Comparison of ENCODE assay signal across 8 cellular contexts in the genomic region with DNA sequence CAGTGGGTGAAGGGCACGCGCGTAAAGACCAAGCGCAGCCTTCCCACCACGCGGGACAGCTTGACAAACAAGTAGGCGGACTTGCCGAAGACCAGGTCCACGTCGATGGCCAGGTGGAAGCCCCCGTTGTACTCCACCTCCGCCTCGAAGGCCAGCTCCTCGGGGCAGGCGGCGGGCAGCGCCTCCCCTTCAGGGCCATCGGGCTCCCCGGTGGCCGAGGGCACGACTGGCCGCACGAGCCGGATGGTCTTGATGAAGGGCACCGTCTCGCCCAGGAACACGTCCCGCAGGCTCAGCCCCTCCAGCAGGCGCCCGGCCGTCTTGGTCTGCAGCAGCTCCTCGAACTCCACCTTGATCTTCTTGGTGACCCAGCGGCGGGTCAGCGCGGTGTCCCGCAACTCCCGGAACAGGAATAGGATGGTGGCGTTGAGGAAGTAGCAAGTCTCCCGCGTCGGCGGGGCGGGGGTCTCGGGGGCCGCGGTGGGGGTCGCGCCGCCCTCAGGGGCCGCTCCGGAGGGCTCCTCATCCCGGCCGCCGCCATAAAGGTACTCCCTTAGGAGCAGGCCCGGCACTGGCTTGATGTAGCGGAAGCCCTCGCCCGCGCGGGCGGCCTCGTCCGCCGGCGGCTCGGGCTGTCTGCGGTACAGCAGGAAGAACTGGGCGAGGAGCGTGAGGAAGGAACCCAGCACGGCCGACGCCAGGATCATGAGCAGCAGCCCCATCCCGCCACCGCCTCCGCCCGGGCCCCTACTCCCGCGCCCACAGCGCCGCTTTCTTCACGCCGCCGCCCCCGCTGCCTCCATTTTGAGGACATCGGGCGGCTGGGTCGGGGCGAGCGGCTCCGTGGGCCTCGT. TPM values are rescaled to one million over a fixed set of nuclear protein-coding genes. Genes with fewer than 3 reads are reported as not detected.
DNase-seq lines count a peak whose midpoint lies in the region; ATAC-seq and TF ChIP-seq lines count a peak whose summit lies in the region.

No MANE protein-coding gene starts in this region.

- peak overlapping the region; percentile 93 for H3K4me3 Mint-ChIP-seq in GM23338
- H3K4me3 Mint-ChIP-seq in activated CD8-positive, alpha-beta T cell treated with anti-CD3 and anti-CD28 coated beads for 36 hours: peak overlapping the region; percentile 89

- H3F3A ChIP-seq in GM23338 (replicated peaks; ENCODE audit: low read depth): no peaks in the 10 kb centered on the region

- no peaks in the 10 kb centered on the region for H3K9me3 Mint-ChIP-seq in GM23338
- no peaks in the 10 kb centered on the region for H3K9me3 Mint-ChIP-seq in activated CD8-positive, alpha-beta T cell treated with anti-CD3 and anti-CD28 coated beads for 36 hours

- H3K36me3 Mint-ChIP-seq in GM23338 (ENCODE audit: low read depth): no peaks in the 10 kb centered on the region; the same call in 2 of the 3 replicates
- peaks cover 10% of the 10 kb centered on the region for H3K36me3 Mint-ChIP-seq in activated CD8-positive, alpha-beta T cell treated with anti-CD3 and anti-CD28 coated beads for 36 hours (ENCODE audit: low read depth)

- CTCF ChIA-PET in activated CD8-positive, alpha-beta T cell treated with anti-CD3 and anti-CD28 coated beads for 36 hours (lab: Charles Lee): interaction anchor here (0.8 to 1.7 kb wide), 5 partner anchors 14 to 1380 kb away, joined by 3 to 10 read pairs (median 3); a partner anchor contains a TSS

- H3K9me3 ChIP-seq in Karpas-422 (ENCODE audit: low read length): no peaks in the 10 kb centered on the region
- H3K9me3 ChIP-seq in esophagus (ENCODE audit: control insufficient read depth in 2 of 2, insufficient read depth in 1 of 2, low read depth in 1 of 2, low read length in 1 of 2): peaks cover 0 to 2% of the 10 kb centered on the region in 2 donors
- no peaks in the 10 kb centered on the region for H3K9me3 ChIP-seq in mucosa of descending colon

- H3K36me3 ChIP-seq in GM23338 (ENCODE audit: insufficient read depth) (no peaks in the 10 kb centered on the region), Karpas-422 (ENCODE audit: insufficient read depth, low read length) (no peaks in the 10 kb centered on the region), esophagus (ENCODE audit: control insufficient read depth in 2 of 2, insufficient read depth in 2 of 2, low read length in 1 of 2) (no peaks in the 10 kb centered on the region), mucosa of descending colon (ENCODE audit: low read depth) (no peaks in the 10 kb centered on the region)

- H2AFZ ChIP-seq in GM23338: no peak overlapping the region
- peak overlapping the region; percentile 60; the same call in 1 of the 2 replicates for H2AFZ ChIP-seq in Karpas-422 (ENCODE audit: low read length)

- H3K79me2 ChIP-seq in GM23338 (replicated peaks; ENCODE audit: insufficient read depth): peaks cover 47% of the 10 kb centered on the region
- H3K79me2 ChIP-seq in Karpas-422 (ENCODE audit: low read length): peaks cover 36% of the 10 kb centered on the region

- peaks cover 41% of the 10 kb centered on the region for H4K20me1 ChIP-seq in GM23338 (replicated peaks; ENCODE audit: insufficient read depth)
- peaks cover 44% of the 10 kb centered on the region for H4K20me1 ChIP-seq in Karpas-422 (ENCODE audit: insufficient read depth, low read depth, low read length)

- peak overlapping the region; percentile 83 for H3K9ac ChIP-seq in Karpas-422 (ENCODE audit: low read length)

- DNase-seq in NCI-H1436 (lab: John Stamatoyannopoulos, UW) (peak; percentile 47), NCI-H1436 treated with DMSO at 0.1 percent for 48 hours (lab: John Stamatoyannopoulos, UW) (no peak), GM23338 (ENCODE audit: low spot score) (peak; percentile 66), Karpas-422 (peak; percentile 74), mucosa of descending colon (peak; percentile 49 to 75 (median 74)), substantia nigra (lab: John Stamatoyannopoulos, UW) (peak in 26 of 49 donors; percentile 9 to 76 (median 44))
- peak; percentile 41 for DNase-seq in activated CD8-positive, alpha-beta T cell treated with anti-CD3 and anti-CD28 coated beads for 36 hours

- H3K4me2 ChIP-seq in GM23338: peak overlapping the region; percentile 96
- peak overlapping the region; percentile 90 for H3K4me2 ChIP-seq in Karpas-422 (ENCODE audit: low read depth, low read length, poor library complexity, severe bottlenecking)

- ATAC-seq in GM23338: peak; percentile 27
- peak; percentile 46 for ATAC-seq in activated CD8-positive, alpha-beta T cell treated with anti-CD3 and anti-CD28 coated beads for 36 hours
- peak; percentile 25 for ATAC-seq in mucosa of descending colon

- POLR2A ChIA-PET in activated CD8-positive, alpha-beta T cell treated with anti-CD3 and anti-CD28 coated beads for 36 hours (lab: Charles Lee): interaction anchor here (0.6 to 1.0 kb wide), 3 partner anchors 12 to 53 kb away, joined by 3 read pairs; no protein-coding TSS in a partner anchor

- H3K27me3 ChIP-seq in GM23338 (ENCODE audit: insufficient read depth) (peaks cover 46% of the 10 kb centered on the region), Karpas-422 (ENCODE audit: low read length) (peaks cover 2% of the 10 kb centered on the region; the same call in 1 of the 2 replicates), esophagus (ENCODE audit: control insufficient read depth in 1 of 2, insufficient read depth in 2 of 2, low read length in 2 of 2) (no peaks in the 10 kb centered on the region)

- 0% methylated on average over 83 to 92 of the region's 92 CpGs for WGBS in esophagus, 2 donors

- H3K4me1 ChIP-seq in GM23338 (ENCODE audit: insufficient read depth) (peaks cover 27% of the 10 kb centered on the region), Karpas-422 (ENCODE audit: low read length) (peaks cover 35% of the 10 kb centered on the region), esophagus (ENCODE audit: control insufficient read depth in 2 of 2, insufficient read depth in 2 of 2, low read length in 1 of 2) (peaks cover 0 to 3% of the 10 kb centered on the region in 2 donors), mucosa of descending colon (ENCODE audit: low read depth) (peaks cover 15% of the 10 kb centered on the region)

- H3K27ac ChIP-seq in GM23338 (ENCODE audit: low read depth) (no peak overlapping the region), Karpas-422 (ENCODE audit: low read length) (no peak overlapping the region), esophagus (ENCODE audit: low read depth in 2 of 2, low read length in 1 of 2) (peak overlapping the region; percentile 91 to 94), substantia nigra (ENCODE audit: low read depth, low read length, poor library complexity, severe bottlenecking) (peak overlapping the region; percentile 70)

- H3K9me2 ChIP-seq in GM23338 (ENCODE audit: insufficient read depth) (no peaks in the 10 kb centered on the region), Karpas-422 (replicated peaks; ENCODE audit: insufficient read depth, low read length) (no peaks in the 10 kb centered on the region)

- TF ChIP-seq CTCF in GM23338 (conservative IDR thresholded peaks at IDR 0.05; ENCODE audit: low read depth in 2 of 2) (no peak), mucosa of descending colon (IDR thresholded peaks at IDR 0.05) (no peak)
- no peak for TF ChIP-seq CTCF in activated CD8-positive, alpha-beta T cell treated with anti-CD3 and anti-CD28 coated beads for 36 hours (IDR thresholded peaks at IDR 0.05)

- H3K4me3 ChIP-seq in GM23338 (peak overlapping the region; percentile 90), Karpas-422 (ENCODE audit: low read length) (peak overlapping the region; percentile 76), esophagus (ENCODE audit: low read depth in 1 of 2, low read length in 2 of 2) (peak overlapping the region; percentile 72 to 98), mucosa of descending colon (peak overlapping the region; percentile 83)

- no peak overlapping the region for H3K27ac Mint-ChIP-seq in GM23338
- peak overlapping the region; percentile 82 for H3K27ac Mint-ChIP-seq in activated CD8-positive, alpha-beta T cell treated with anti-CD3 and anti-CD28 coated beads for 36 hours

- peaks cover 21% of the 10 kb centered on the region for H3K27me3 Mint-ChIP-seq in GM23338 (ENCODE audit: insufficient read depth, low read depth, poor library complexity)
- peaks cover 17% of the 10 kb centered on the region for H3K27me3 Mint-ChIP-seq in activated CD8-positive, alpha-beta T cell treated with anti-CD3 and anti-CD28 coated beads for 36 hours

- intact Hi-C loops in activated CD8-positive, alpha-beta T cell treated with anti-CD3 and anti-CD28 coated beads for 36 hours (cut with micrococcal nuclease): no loop called here
- intact Hi-C loops in mucosa of descending colon (cut with DNase I, micrococcal nuclease): no loop called here

- H3K4me1 Mint-ChIP-seq in GM23338: peaks cover 31% of the 10 kb centered on the region
- H3K4me1 Mint-ChIP-seq in activated CD8-positive, alpha-beta T cell treated with anti-CD3 and anti-CD28 coated beads for 36 hours (ENCODE audit: low read depth): peaks cover 31% of the 10 kb centered on the region

RNA-seq across cellular contexts. Expression of a gene that starts 0.5 kb away (rescaled TPM):
- 28.6 and 30.2 TPM in 2 replicates for total RNA-seq in GM23338 (2014; rRNA removed; shearing (Covaris generic))
- 8.4 and 11.4 TPM in 2 replicates for polyA plus RNA-seq in GM23338 (2016; fragmentation: Nextera tagmentation; extraction: Ambion mirVana)
- 7.1 and 15.7 TPM in 2 replicates for total RNA-seq in Karpas-422 (2014; rRNA removed; shearing (Covaris generic); ENCODE audit: low replicate concordance)
- total RNA-seq in activated CD8-positive, alpha-beta T cell treated with anti-CD3 and anti-CD28 coated beads for 36 hours: 10 to 100 TPM; 15.5 to 16.2 TPM
- 1 to 10 TPM; 2.9 to 6.8 TPM for polyA plus RNA-seq in esophagus
- 10 to 100 TPM; 54.2 to 67.8 (median 57.6) TPM for total RNA-seq in mucosa of descending colon

Comparison
In these comparisons a context has a peak if more than half of its experiments do, and no peak if none do; other contexts are left out.
1. H3K27ac ChIP-seq: peak in esophagus (2 of 2) and substantia nigra (single experiment); none in GM23338 (single experiment) and Karpas-422 (single experiment).
2. Peak in every context shown above with its lines, with median percentiles within 50 percentile points of each other: ATAC-seq and H3K4me3 ChIP-seq.